18 cellular contexts compared by ENCODE assay signal in the genomic region with DNA sequence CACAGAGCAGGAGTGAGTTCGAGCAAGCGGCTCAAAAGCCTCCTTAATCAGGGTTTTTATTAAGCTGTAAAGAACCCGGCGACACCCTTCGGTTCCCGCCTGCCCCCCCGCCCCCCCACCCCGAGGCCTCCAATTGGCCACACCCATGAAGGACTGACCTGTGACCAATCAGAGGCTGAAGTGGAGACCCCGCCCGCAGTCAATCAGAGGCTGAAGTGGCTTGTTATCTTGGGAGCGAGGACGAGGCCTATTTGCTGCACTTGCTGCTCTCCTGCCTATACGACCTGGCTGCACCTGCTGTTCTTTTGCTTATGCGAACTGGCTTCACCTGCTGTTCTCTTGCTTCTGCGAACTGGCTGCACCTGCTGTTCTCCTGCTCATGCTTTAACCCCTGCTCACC.
DNase-seq lines count a peak whose midpoint lies in the region; ATAC-seq, FAIRE-seq and TF ChIP-seq lines count a peak whose summit lies in the region.
"Had no signal": no experiment of that assay in that cellular context is flagged by ENCODE, and none has a peak within 500 bp of the region (broad histone marks: within the 10 kb centered on the region; RNA-seq: fewer than 3 reads in every experiment).

No MANE protein-coding gene starts in this region.

- no peak overlapping the region for H2AFZ ChIP-seq in PC-3 (ENCODE audit: low read length)

- H3K27ac ChIP-seq in PC-3 (ENCODE audit: low read length): no peak overlapping the region
- H3K27ac ChIP-seq: brain microvascular endothelial cell, epithelial cell of prostate, foreskin keratinocyte had no signal

- H4K20me1 ChIP-seq in PC-3 (ENCODE audit: low read length): no peaks in the 10 kb centered on the region

- intact Hi-C loops in PC-3 (cut with micrococcal nuclease): no loop called here

- TF ChIP-seq CTCF in PC-3 (conservative IDR thresholded peaks at IDR 0.05; ENCODE audit: low read depth, low read length): no peak

- H3F3A ChIP-seq in PC-3 (ENCODE audit: low read length, unreplicated experiment): no peaks in the 10 kb centered on the region

- H3K4me3 Mint-ChIP-seq in natural killer cell treated with Interleukin-12 subunit alpha and Interleukin-12 subunit beta and Interleukin-15 and Interleukin-18, amount 100 ng/mL, for 72 hours: no peak overlapping the region
- H3K4me3 Mint-ChIP-seq: activated naive CD8-positive, alpha-beta T cell treated with anti-CD3 and anti-CD28 coated beads, Interleukin-2, amount 50 U/mL, for 24 hours; dendritic cell treated with granulocyte-macrophage colony-stimulating factor and Interleukin-4, amounts not matched to agents 40 ng/mL and 50 ng/mL, for 4 days had no signal

- no peak for FAIRE-seq in GM12892 (lab: Jason Lieb, UNC)
- FAIRE-seq: HTR-8/SVneo had no signal

- no peak overlapping the region for H3K27ac Mint-ChIP-seq in natural killer cell treated with Interleukin-12 subunit alpha and Interleukin-12 subunit beta and Interleukin-15 and Interleukin-18, amount 100 ng/mL, for 72 hours
- H3K27ac Mint-ChIP-seq: activated naive CD8-positive, alpha-beta T cell treated with anti-CD3 and anti-CD28 coated beads, Interleukin-2, amount 50 U/mL, for 24 hours; dendritic cell treated with granulocyte-macrophage colony-stimulating factor and Interleukin-4, amounts not matched to agents 40 ng/mL and 50 ng/mL, for 4 days had no signal

- H3K27me3 Mint-ChIP-seq in natural killer cell treated with Interleukin-12 subunit alpha and Interleukin-12 subunit beta and Interleukin-15 and Interleukin-18, amount 100 ng/mL, for 72 hours: no peaks in the 10 kb centered on the region
- H3K27me3 Mint-ChIP-seq: activated naive CD8-positive, alpha-beta T cell treated with anti-CD3 and anti-CD28 coated beads, Interleukin-2, amount 50 U/mL, for 24 hours; dendritic cell treated with granulocyte-macrophage colony-stimulating factor and Interleukin-4, amounts not matched to agents 40 ng/mL and 50 ng/mL, for 4 days had no signal

- POLR2A ChIA-PET in PC-3 (lab: Charles Lee; ENCODE audit: unreplicated experiment) (no interaction called here), HEK293T (lab: Yijun Ruan, JAX) (no interaction called here)

- no peaks in the 10 kb centered on the region for H3K79me2 ChIP-seq in PC-3 (ENCODE audit: low read length)

- H3K27me3 ChIP-seq in PC-3 (ENCODE audit: low read length): no peaks in the 10 kb centered on the region
- H3K27me3 ChIP-seq: brain microvascular endothelial cell, foreskin keratinocyte had no signal

- TF ChIP-seq POLR2A in GM12892 (IDR thresholded peaks at IDR 0.05; ENCODE audit: low read depth, low read length): no peak

- no peaks in the 10 kb centered on the region for H3K4me1 Mint-ChIP-seq in natural killer cell treated with Interleukin-12 subunit alpha and Interleukin-12 subunit beta and Interleukin-15 and Interleukin-18, amount 100 ng/mL, for 72 hours (ENCODE audit: low read depth in 2 of 2)
- H3K4me1 Mint-ChIP-seq: activated naive CD8-positive, alpha-beta T cell treated with anti-CD3 and anti-CD28 coated beads, Interleukin-2, amount 50 U/mL, for 24 hours had no signal

- H3K9me3 ChIP-seq in PC-3 (ENCODE audit: low read length): 0 out of 2 replicates have a peak, but pooled peaks cover 4% of the 10 kb centered on the region

- no peak for ATAC-seq in natural killer cell treated with Interleukin-12 subunit alpha and Interleukin-12 subunit beta and Interleukin-15 and Interleukin-18, amount 100 ng/mL, for 72 hours
- ATAC-seq in PC-3: no peak
- ATAC-seq: activated naive CD8-positive, alpha-beta T cell treated with anti-CD3 and anti-CD28 coated beads, Interleukin-2, amount 50 U/mL, for 24 hours; foreskin keratinocyte; left lobe of liver had no signal

- H3K4me1 ChIP-seq in PC-3 (ENCODE audit: insufficient read depth, low read length): no peaks in the 10 kb centered on the region
- H3K4me1 ChIP-seq: foreskin keratinocyte had no signal

- H3K4me3 ChIP-seq in PC-3 (ENCODE audit: low read length): no peak overlapping the region
- H3K4me3 ChIP-seq: smooth muscle cell had no signal

- no peaks in the 10 kb centered on the region for H3K9me2 ChIP-seq in PC-3 (replicated peaks; ENCODE audit: low read length)

- H3K9me3 Mint-ChIP-seq in natural killer cell treated with Interleukin-12 subunit alpha and Interleukin-12 subunit beta and Interleukin-15 and Interleukin-18, amount 100 ng/mL, for 72 hours: peaks cover 7% of the 10 kb centered on the region
- H3K9me3 Mint-ChIP-seq: dendritic cell treated with granulocyte-macrophage colony-stimulating factor and Interleukin-4, amounts not matched to agents 40 ng/mL and 50 ng/mL, for 4 days had no signal

- no peak overlapping the region for H3K4me2 ChIP-seq in PC-3 (ENCODE audit: low read length)
- H3K4me2 ChIP-seq: smooth muscle cell had no signal

- DNase-seq in GM12892 (ENCODE audit: insufficient read length): peak; percentile 1
- peak; percentile 97 for DNase-seq in NCI-H146 treated with DMSO at 0.1 percent for 48 hours (lab: John Stamatoyannopoulos, UW; ENCODE audit: unreplicated experiment)
- DNase-seq in NCI-H526 treated with DMSO at 0.1 percent for 48 hours (lab: John Stamatoyannopoulos, UW): peak; percentile 70
- DNase-seq in iPS-NIHi11 (ENCODE audit: low spot score): peak; percentile 50
- no peak for DNase-seq in natural killer cell treated with Interleukin-12 subunit alpha and Interleukin-12 subunit beta and Interleukin-15 and Interleukin-18, amount 100 ng/mL, for 72 hours (ENCODE audit: low spot score)
- no peak for DNase-seq in PC-3
- no peak for DNase-seq in HEK293T (ENCODE audit: extremely low spot score)
- DNase-seq: activated naive CD8-positive, alpha-beta T cell treated with anti-CD3 and anti-CD28 coated beads, Interleukin-2, amount 50 U/mL, for 24 hours; brain microvascular endothelial cell; foreskin keratinocyte; Karpas-422; stimulated activated CD8-positive, alpha-beta memory T cell treated with anti-CD3 and anti-CD28 coated beads, Interleukin-4, amount 100 ng/mL, for 48 hours; T-helper 2 cell had no signal

- CTCF ChIA-PET in PC-3 (lab: Charles Lee) (no interaction called here), HEK293T (lab: Yijun Ruan, JAX) (no interaction called here)

- BruUV-seq in PC-3 (replicated peaks; lab: Mats Ljungman, UMichigan): no TSS peak

- no peaks in the 10 kb centered on the region for H3K36me3 Mint-ChIP-seq in natural killer cell treated with Interleukin-12 subunit alpha and Interleukin-12 subunit beta and Interleukin-15 and Interleukin-18, amount 100 ng/mL, for 72 hours

- no peaks in the 10 kb centered on the region for H3K36me3 ChIP-seq in PC-3 (ENCODE audit: low read depth, low read length)
- H3K36me3 ChIP-seq: brain microvascular endothelial cell had no signal

- H3K9ac ChIP-seq in PC-3 (ENCODE audit: low read length): no peak overlapping the region

TF ChIP-seq in HEK293T, 16 proteins besides CTCF, POLR2A, EP300 and RAD21:
- TF ChIP-seq, protein P1, sequence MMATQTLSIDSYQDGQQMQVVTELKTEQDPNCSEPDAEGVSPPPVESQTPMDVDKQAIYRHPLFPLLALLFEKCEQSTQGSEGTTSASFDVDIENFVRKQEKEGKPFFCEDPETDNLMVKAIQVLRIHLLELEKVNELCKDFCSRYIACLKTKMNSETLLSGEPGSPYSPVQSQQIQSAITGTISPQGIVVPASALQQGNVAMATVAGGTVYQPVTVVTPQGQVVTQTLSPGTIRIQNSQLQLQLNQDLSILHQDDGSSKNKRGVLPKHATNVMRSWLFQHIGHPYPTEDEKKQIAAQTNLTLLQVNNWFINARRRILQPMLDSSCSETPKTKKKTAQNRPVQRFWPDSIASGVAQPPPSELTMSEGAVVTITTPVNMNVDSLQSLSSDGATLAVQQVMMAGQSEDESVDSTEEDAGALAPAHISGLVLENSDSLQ (IDR thresholded peaks at IDR 0.05): no peak
- TF ChIP-seq NFRKB (IDR thresholded peaks at IDR 0.05) (no peak), LEF1 (IDR thresholded peaks at IDR 0.05; ENCODE audit: borderline replicate concordance) (no peak), ARNT (IDR thresholded peaks at IDR 0.05) (no peak)

Comparison
In these comparisons a context has a peak if more than half of its experiments do, and no peak if none do; other contexts are left out.
1. DNase-seq: peak in GM12892 (single experiment), NCI-H146 treated with DMSO at 0.1 percent for 48 hours (single experiment), NCI-H526 treated with DMSO at 0.1 percent for 48 hours (single experiment) and iPS-NIHi11 (single experiment); none in natural killer cell treated with Interleukin-12 subunit alpha and Interleukin-12 subunit beta and Interleukin-15 and Interleukin-18, amount 100 ng/mL, for 72 hours (single experiment), PC-3 (single experiment) and HEK293T (single experiment).